Comparison of ENCODE assay signal across 20 cellular contexts in the genomic region with DNA sequence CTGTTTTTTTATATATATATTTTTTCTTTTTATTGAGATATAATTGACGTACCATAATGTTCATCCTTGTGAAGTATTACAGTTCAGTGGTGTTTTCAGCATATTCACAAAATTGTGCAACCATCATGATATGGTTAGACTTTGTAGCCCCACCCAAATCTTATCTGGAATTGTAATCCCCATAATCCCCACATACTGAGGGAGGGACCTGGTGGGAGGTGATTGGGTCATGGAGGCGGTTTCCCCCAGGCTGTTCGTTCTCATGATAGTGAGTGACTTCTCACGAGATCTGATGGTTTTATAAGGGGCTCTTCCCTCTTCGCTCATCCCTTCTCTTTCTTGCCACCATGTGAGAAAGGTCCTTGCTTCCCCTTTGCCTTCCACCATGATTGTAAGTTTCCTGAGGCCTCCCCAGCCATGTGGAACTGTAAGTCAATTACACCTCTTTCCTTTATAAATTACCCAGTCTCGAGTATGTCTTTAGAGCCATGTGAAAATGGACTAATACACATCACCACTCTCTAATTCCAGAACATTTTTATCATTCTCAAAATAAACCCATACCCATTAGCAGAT.
"Had no signal": no experiment of that assay in that cellular context is flagged by ENCODE, and none has a peak within 500 bp of the region (broad histone marks: within the 10 kb centered on the region; RNA-seq: fewer than 3 reads in every experiment).

No MANE protein-coding gene starts in this region.

- H3K27ac ChIP-seq: KMS-11, RWPE1 had no signal

- ATAC-seq: HepG2, Panc1, PC-3, SK-N-SH treated with all-trans-retinoic acid at 6 μM for 48 hours had no signal

- DNase-seq: IMR-90, Kasumi-1, MM.1S, NCI-H1092 treated with DMSO at 0.1 percent for 48 hours, NCI-H1436, NCI-H187, NCI-H2029, NCI-H2081 treated with DMSO at 0.1 percent for 48 hours, NCI-H2171, NCI-H345, NCI-H446 treated with DMSO at 0.1 percent for 48 hours, NCI-H510A treated with DMSO at 0.1 percent for 48 hours, NCI-H526, PC-3, SHP77 had no signal
